In the genomic region with DNA sequence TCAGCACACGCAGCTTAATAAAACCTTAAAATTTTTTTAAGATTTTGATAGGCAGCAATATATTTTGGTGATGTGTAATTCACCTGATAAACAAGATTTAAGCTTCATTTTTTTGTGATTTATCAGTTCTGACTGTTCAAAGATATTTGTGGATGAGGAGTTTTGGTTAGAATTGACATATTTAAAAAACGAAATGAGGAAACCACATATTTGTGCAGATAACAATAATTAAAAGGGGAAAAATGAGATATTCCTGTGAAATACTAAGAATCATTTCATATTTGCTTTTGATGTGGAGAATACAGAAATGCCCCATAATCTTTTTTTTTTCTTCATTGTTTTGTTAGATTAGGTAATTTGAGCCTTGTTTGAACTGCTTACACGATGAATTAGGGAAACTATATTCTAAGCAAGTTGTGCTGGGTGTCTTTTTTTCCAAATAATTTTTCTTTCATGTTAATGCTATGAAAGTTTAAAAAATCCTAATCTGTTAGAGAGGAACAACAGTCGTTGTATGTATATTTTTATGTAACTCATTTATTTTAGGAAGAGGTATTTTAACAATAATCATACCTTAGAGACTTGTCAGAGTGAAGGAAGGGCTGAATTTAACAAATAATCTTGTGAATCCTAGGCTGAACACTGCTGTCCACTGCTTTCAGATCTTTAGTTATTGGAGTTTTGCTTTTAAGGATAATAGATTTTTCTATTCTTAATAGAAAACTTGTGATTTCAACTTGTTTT, we compare ENCODE assay signal across 8 cellular contexts. TPM values are rescaled to one million over a fixed set of nuclear protein-coding genes. Genes with fewer than 3 reads are reported as not detected.
DNase-seq lines count a peak whose midpoint lies in the region; ATAC-seq and TF ChIP-seq lines count a peak whose summit lies in the region.

No MANE protein-coding gene starts in this region.

- H3K27ac Mint-ChIP-seq in brain (peak overlapping the region; percentile 42 to 99 (median 96)), mesothelial cell of epicardium (peak overlapping the region; percentile 86)

- intact Hi-C loops in A673 (cut with micrococcal nuclease; ENCODE audit: unreplicated experiment), result loop anchor here (10.0 kb wide), 1 partner anchor 374 kb away; no protein-coding TSS in a partner anchor
- intact Hi-C loops in aorta (cut with DNase I), result loop anchor here (5.0 to 10.0 kb wide), 5 partner anchors 46 to 404 kb away; no protein-coding TSS in a partner anchor

- POLR2A ChIA-PET in A673 (lab: Charles Lee; ENCODE audit: low non-redundant PET), result no interaction called here

- H3K27ac ChIP-seq in A673 (ENCODE audit: low read depth, low read length, poor library complexity, severe bottlenecking), result peak overlapping the region; percentile 43
- H3K27ac ChIP-seq in aorta (ENCODE audit: low read depth in 1 of 2, low read length in 2 of 2), result no peak overlapping the region
- H3K27ac ChIP-seq in substantia nigra (ENCODE audit: low read depth, low read length, poor library complexity, severe bottlenecking), result no peak overlapping the region

- H3K36me3 ChIP-seq in A673 (ENCODE audit: insufficient read depth, low read length, poor library complexity, severe bottlenecking) (peaks cover 4% of the 10 kb centered on the region), aorta (ENCODE audit: control insufficient read depth in 1 of 2, insufficient read depth in 2 of 2, low read length in 1 of 2) (no peaks in the 10 kb centered on the region)

- H3K9me3 Mint-ChIP-seq in brain, result no peaks in the 10 kb centered on the region
- H3K9me3 Mint-ChIP-seq in mesothelial cell of epicardium, result no peaks in the 10 kb centered on the region

- CTCF ChIA-PET in A673 (lab: Charles Lee), result no interaction called here

- peaks cover 45% of the 10 kb centered on the region for H3K4me1 ChIP-seq in A673 (ENCODE audit: insufficient read depth, low read length, poor library complexity, severe bottlenecking)
- H3K4me1 ChIP-seq in aorta (ENCODE audit: control insufficient read depth in 1 of 2, insufficient read depth in 2 of 2, low read length in 2 of 2), result peaks cover 0 to 2% of the 10 kb centered on the region in 2 donors

- BruUV-seq in A673 (replicated peaks; lab: Mats Ljungman, UMichigan), result no TSS peak

- peaks cover 64% of the 10 kb centered on the region for H3K4me1 Mint-ChIP-seq in brain
- peaks cover 51% of the 10 kb centered on the region for H3K4me1 Mint-ChIP-seq in mesothelial cell of epicardium

- H3K27me3 ChIP-seq in A673 (replicated peaks; ENCODE audit: insufficient read depth, low read depth, low read length, poor library complexity) (no peaks in the 10 kb centered on the region), aorta (ENCODE audit: control insufficient read depth in 1 of 2, insufficient read depth in 2 of 2, low read length in 1 of 2) (no peaks in the 10 kb centered on the region)

- DNase-seq in A673 (ENCODE audit: low spot score) (no peak), HT-29 (ENCODE audit: low spot score) (peak; percentile 22), mesothelial cell of epicardium (ENCODE audit: low spot score in 2 of 2, unreplicated experiment in 2 of 2) (no peak), NCI-H2107 treated with DMSO at 0.1 percent for 48 hours (lab: John Stamatoyannopoulos, UW; ENCODE audit: unreplicated experiment) (no peak), aorta (no peak), substantia nigra (lab: John Stamatoyannopoulos, UW) (no peak)

- H3K27me3 Mint-ChIP-seq in brain (peaks cover 11% of the 10 kb centered on the region), mesothelial cell of epicardium (ENCODE audit: low read depth) (no peaks in the 10 kb centered on the region)

- no peak for ATAC-seq in aorta (ENCODE audit: low FRiP score)
- no peak for ATAC-seq in GM21360 (IDR thresholded peaks at IDR 0.05; ENCODE audit: unreplicated experiment)

- H3K9me3 ChIP-seq in A673 (ENCODE audit: low read depth, low read length, poor library complexity, severe bottlenecking) (no peaks in the 10 kb centered on the region), aorta (ENCODE audit: control insufficient read depth, low read length) (no peaks in the 10 kb centered on the region)

- peak overlapping the region; percentile 73 for H3K4me3 ChIP-seq in A673 (ENCODE audit: low read depth, low read length, poor library complexity, severe bottlenecking)
- H3K4me3 ChIP-seq in aorta (ENCODE audit: low read length in 2 of 2), result peak overlapping the region in 1 of 2 donors; percentile 96

- H3K36me3 Mint-ChIP-seq in brain, result peaks cover 12% of the 10 kb centered on the region
- H3K36me3 Mint-ChIP-seq in mesothelial cell of epicardium, result peaks cover 3% of the 10 kb centered on the region

- 6 to 8% methylated on average over 4 of the region's 4 CpGs for WGBS in aorta, 2 donors

- TF ChIP-seq CTCF in A673 (conservative IDR thresholded peaks at IDR 0.05; ENCODE audit: low read depth, low read length), result no peak
- TF ChIP-seq CTCF in brain (conservative IDR thresholded peaks at IDR 0.05), result no peak
- no peak for TF ChIP-seq CTCF in mesothelial cell of epicardium (IDR thresholded peaks at IDR 0.05; ENCODE audit: unreplicated experiment)

- H3K4me3 Mint-ChIP-seq in brain (peak overlapping the region; percentile 91 to 96 (median 92)), mesothelial cell of epicardium (peak overlapping the region; percentile 87)

RNA-seq across cellular contexts. Expression of gene ARID1B, which starts 4.0 kb away (rescaled TPM):
- total RNA-seq in A673 (2021) (78.5 and 86.3 TPM in 2 replicates), mesothelial cell of epicardium (137 to 155 TPM (median 143 TPM) in 3 replicates), aorta (100 to 1,000 TPM in 1 of 2 donors, 10 to 100 TPM in 1; 92.0 to 143 TPM)
- 24.7 and 34.6 TPM in 2 replicates for total RNA-seq in HT-29 (2014; rRNA removed; shearing (Covaris generic))
- polyA plus RNA-seq in brain (ENCODE audit: insufficient read depth, low read depth, low replicate concordance) (35.6 TPM), aorta (10 to 100 TPM in 1 of 2 donors, 1 to 10 TPM in 1; 6.5 to 16.9 TPM)
